ENCODE assay signal across 8 cellular contexts in the genomic region with DNA sequence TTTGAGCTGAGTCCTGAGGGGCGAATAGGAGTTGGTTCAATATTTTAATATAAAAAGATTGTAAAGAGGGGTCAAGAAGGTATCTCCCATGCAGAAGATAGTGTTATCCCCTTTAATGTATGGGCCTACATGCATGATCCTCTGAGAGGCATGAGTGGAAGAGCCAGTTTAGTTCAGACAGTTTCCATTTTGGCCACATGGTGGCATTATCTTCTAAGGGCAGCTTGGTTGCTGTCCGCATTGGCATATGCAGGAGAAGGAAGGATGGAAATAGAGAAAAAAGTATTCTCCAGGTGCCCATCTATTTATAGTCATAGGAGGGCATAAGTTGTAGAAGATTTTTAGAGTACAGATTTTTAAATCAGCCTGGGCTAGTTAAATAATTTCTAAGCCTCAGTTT. TPM values are rescaled to one million over a fixed set of nuclear protein-coding genes. Genes with fewer than 3 reads are reported as not detected.
DNase-seq lines count a peak whose midpoint lies in the region; ATAC-seq and TF ChIP-seq lines count a peak whose summit lies in the region.

No MANE protein-coding gene starts in this region.

- H2AFZ ChIP-seq in ACC112 (ENCODE audit: low read length, unreplicated experiment) (no peak overlapping the region), PC-3 (ENCODE audit: low read length) (no peak overlapping the region)

- H3K79me2 ChIP-seq in ACC112 (ENCODE audit: control insufficient read depth, insufficient read depth, low read length, unreplicated experiment) (peaks cover 92% of the 10 kb centered on the region), PC-3 (ENCODE audit: low read length) (peaks cover 99% of the 10 kb centered on the region)

- H3K27ac ChIP-seq in ACC112 (ENCODE audit: low read depth, low read length) (peak overlapping the region; percentile 96; the same call in 1 of the 2 replicates), PC-3 (ENCODE audit: low read length) (no peak overlapping the region), body of pancreas (no peak overlapping the region)

- WGBS in body of pancreas, 2 donors = 86 to 98% methylated on average over 2 of the region's 2 CpGs

- no peak overlapping the region for H3K9ac ChIP-seq in PC-3 (ENCODE audit: low read length)

- no TSS peak for BruUV-seq in PC-3 (replicated peaks; lab: Mats Ljungman, UMichigan)

- H3K4me1 ChIP-seq in ACC112 (ENCODE audit: control insufficient read depth, insufficient read depth, low read length, unreplicated experiment) (peaks cover 31% of the 10 kb centered on the region), PC-3 (ENCODE audit: insufficient read depth, low read length) (peaks cover 34% of the 10 kb centered on the region), body of pancreas (peaks cover 10% of the 10 kb centered on the region)

- H4K20me1 ChIP-seq in PC-3 (ENCODE audit: low read length) = peaks cover 39% of the 10 kb centered on the region

- DNase-seq in GDM1 (lab: John Stamatoyannopoulos, UW) = peak; percentile 48
- peak; percentile 82 for DNase-seq in PC-3
- DNase-seq in fibroblast of pulmonary artery (ENCODE audit: low read depth) = peak; percentile 54
- DNase-seq in mucosa of gallbladder (ENCODE audit: low spot score) = no peak
- no peak for DNase-seq in left lobe of liver (ENCODE audit: low spot score)
- no peak for DNase-seq in body of pancreas
- no peak for DNase-seq in amniotic stem cell (lab: John Stamatoyannopoulos, UW)

- H3K9me3 ChIP-seq in PC-3 (ENCODE audit: low read length) (peaks cover 8% of the 10 kb centered on the region), body of pancreas (no peaks in the 10 kb centered on the region)

- H3K4me3 ChIP-seq in ACC112 (ENCODE audit: low read depth, low read length) = no peak overlapping the region
- no peak overlapping the region for H3K4me3 ChIP-seq in PC-3 (ENCODE audit: low read length)
- no peak overlapping the region for H3K4me3 ChIP-seq in fibroblast of pulmonary artery (replicated peaks; ENCODE audit: low read depth, low read length)
- no peak overlapping the region for H3K4me3 ChIP-seq in body of pancreas

- CTCF ChIA-PET in PC-3 (lab: Charles Lee) = no interaction called here

- ATAC-seq in PC-3 = no peak
- ATAC-seq in left lobe of liver = no peak
- ATAC-seq in body of pancreas = no peak

- H3F3A ChIP-seq in PC-3 (ENCODE audit: low read length, unreplicated experiment) = peaks cover 4% of the 10 kb centered on the region

- no peaks in the 10 kb centered on the region for H3K9me2 ChIP-seq in PC-3 (replicated peaks; ENCODE audit: low read length)

- no peak overlapping the region for H3K4me2 ChIP-seq in PC-3 (ENCODE audit: low read length)

- intact Hi-C loops in PC-3 (cut with micrococcal nuclease) = no loop called here
- intact Hi-C loops in body of pancreas (cut with DNase I) = no loop called here

- POLR2A ChIA-PET in PC-3 (lab: Charles Lee; ENCODE audit: unreplicated experiment) = no interaction called here

- H3K36me3 ChIP-seq in ACC112 (ENCODE audit: insufficient read depth, low read length) = peaks cover 20% of the 10 kb centered on the region
- peaks cover 55% of the 10 kb centered on the region for H3K36me3 ChIP-seq in PC-3 (ENCODE audit: low read depth, low read length)
- H3K36me3 ChIP-seq in body of pancreas (replicated peaks in 1 of 2; ENCODE audit: insufficient read depth in 1 of 2, low read depth in 2 of 2) = no peaks in the 10 kb centered on the region

- no peak for TF ChIP-seq POLR2A in body of pancreas (IDR thresholded peaks at IDR 0.05)

- TF ChIP-seq CTCF in PC-3 (conservative IDR thresholded peaks at IDR 0.05; ENCODE audit: low read depth, low read length) = peak; percentile 97
- peak; percentile 54 for TF ChIP-seq CTCF in fibroblast of pulmonary artery (IDR thresholded peaks at IDR 0.05; ENCODE audit: low read length, missing control alignments)
- TF ChIP-seq CTCF in body of pancreas (IDR thresholded peaks at IDR 0.05) = peak in 2 of 7 experiments; percentile 12 to 19

- no peaks in the 10 kb centered on the region for H3K27me3 ChIP-seq in ACC112 (ENCODE audit: insufficient read depth, low read length)
- H3K27me3 ChIP-seq in PC-3 (ENCODE audit: low read length) = no peaks in the 10 kb centered on the region
- H3K27me3 ChIP-seq in body of pancreas = no peaks in the 10 kb centered on the region

RNA-seq across cellular contexts. Expression of a gene that starts 5.4 kb away (rescaled TPM):
- total RNA-seq in PC-3 (2014; rRNA removed) (42.9 and 45.2 TPM in 2 replicates), mucosa of gallbladder (49.8 TPM), left lobe of liver (25.9 TPM), body of pancreas (10 to 100 TPM; 11.2 to 15.3 TPM)

Comparison
In these comparisons a context has a peak if more than half of its experiments do, and no peak if none do; other contexts are left out.
1. DNase-seq: peak in GDM1 (single experiment), PC-3 (single experiment) and fibroblast of pulmonary artery (single experiment); none in mucosa of gallbladder (single experiment), left lobe of liver (single experiment), body of pancreas (0 of 4) and amniotic stem cell (single experiment).